In genomic region chr19:44696939-44697669, GRCh38 we compare ENCODE assay signal across 1 cellular context.
TF ChIP-seq lines count a peak whose summit lies in the region.

No MANE protein-coding gene starts in this region.

TF ChIP-seq in HepG2, 621 proteins besides CTCF, POLR2A, EP300 and RAD21 (continued from another document):
- TF ChIP-seq ZNF263 (CRISPR knock-in tag; IDR thresholded peaks at IDR 0.05) (peak; percentile 72), BHLHE40 (IDR thresholded peaks at IDR 0.05; ENCODE audit: low read length) (no peak), CCDC6 (CRISPR knock-in tag; IDR thresholded peaks at IDR 0.05) (no peak)
- TF ChIP-seq, protein P1, sequence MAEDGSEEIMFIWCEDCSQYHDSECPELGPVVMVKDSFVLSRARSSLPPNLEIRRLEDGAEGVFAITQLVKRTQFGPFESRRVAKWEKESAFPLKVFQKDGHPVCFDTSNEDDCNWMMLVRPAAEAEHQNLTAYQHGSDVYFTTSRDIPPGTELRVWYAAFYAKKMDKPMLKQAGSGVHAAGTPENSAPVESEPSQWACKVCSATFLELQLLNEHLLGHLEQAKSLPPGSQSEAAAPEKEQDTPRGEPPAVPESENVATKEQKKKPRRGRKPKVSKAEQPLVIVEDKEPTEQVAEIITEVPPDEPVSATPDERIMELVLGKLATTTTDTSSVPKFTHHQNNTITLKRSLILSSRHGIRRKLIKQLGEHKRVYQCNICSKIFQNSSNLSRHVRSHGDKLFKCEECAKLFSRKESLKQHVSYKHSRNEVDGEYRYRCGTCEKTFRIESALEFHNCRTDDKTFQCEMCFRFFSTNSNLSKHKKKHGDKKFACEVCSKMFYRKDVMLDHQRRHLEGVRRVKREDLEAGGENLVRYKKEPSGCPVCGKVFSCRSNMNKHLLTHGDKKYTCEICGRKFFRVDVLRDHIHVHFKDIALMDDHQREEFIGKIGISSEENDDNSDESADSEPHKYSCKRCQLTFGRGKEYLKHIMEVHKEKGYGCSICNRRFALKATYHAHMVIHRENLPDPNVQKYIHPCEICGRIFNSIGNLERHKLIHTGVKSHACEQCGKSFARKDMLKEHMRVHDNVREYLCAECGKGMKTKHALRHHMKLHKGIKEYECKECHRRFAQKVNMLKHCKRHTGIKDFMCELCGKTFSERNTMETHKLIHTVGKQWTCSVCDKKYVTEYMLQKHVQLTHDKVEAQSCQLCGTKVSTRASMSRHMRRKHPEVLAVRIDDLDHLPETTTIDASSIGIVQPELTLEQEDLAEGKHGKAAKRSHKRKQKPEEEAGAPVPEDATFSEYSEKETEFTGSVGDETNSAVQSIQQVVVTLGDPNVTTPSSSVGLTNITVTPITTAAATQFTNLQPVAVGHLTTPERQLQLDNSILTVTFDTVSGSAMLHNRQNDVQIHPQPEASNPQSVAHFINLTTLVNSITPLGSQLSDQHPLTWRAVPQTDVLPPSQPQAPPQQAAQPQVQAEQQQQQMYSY (CRISPR knock-in tag; IDR thresholded peaks at IDR 0.05) = no peak
- TF ChIP-seq, protein P2, sequence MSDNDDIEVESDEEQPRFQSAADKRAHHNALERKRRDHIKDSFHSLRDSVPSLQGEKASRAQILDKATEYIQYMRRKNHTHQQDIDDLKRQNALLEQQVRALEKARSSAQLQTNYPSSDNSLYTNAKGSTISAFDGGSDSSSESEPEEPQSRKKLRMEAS (IDR thresholded peaks at IDR 0.05) = no peak
